ENCODE assay signal across 5 cellular contexts in genomic region chr7:55624813-55625212, GRCh38.
"Had no signal": no experiment of that assay in that cellular context is flagged by ENCODE, and none has a peak within 500 bp of the region (broad histone marks: within the 10 kb centered on the region; RNA-seq: fewer than 3 reads in every experiment).

No MANE protein-coding gene starts in this region.

- ATAC-seq: GM12878 had no signal

- H3K4me3 ChIP-seq: GM12878 had no signal

- FAIRE-seq: GM12878, GM12891, GM12892 had no signal

- DNase-seq: GDM1, GF-D8 had no signal
